In genomic region chr5:172194985-172195774, GRCh38 we compare ENCODE assay signal across 1 cellular context.
TF ChIP-seq lines count a peak whose summit lies in the region.

No MANE protein-coding gene starts in this region.

TF ChIP-seq in H1, 55 proteins besides CTCF, POLR2A, EP300 and RAD21 (continued from another document):
- TF ChIP-seq RFX5 (IDR thresholded peaks at IDR 0.05; ENCODE audit: borderline replicate concordance, low read depth, low read length) (no peak), TAF7 (optimal IDR thresholded peaks at IDR 0.05; ENCODE audit: borderline replicate concordance, low read depth, low read length) (no peak), SIRT6 (IDR thresholded peaks at IDR 0.05; ENCODE audit: low read length) (no peak), RNF2 (IDR thresholded peaks at IDR 0.05; ENCODE audit: borderline replicate concordance, low read depth, low read length, missing control alignments, poor library complexity, severe bottlenecking) (no peak), YY1 (IDR thresholded peaks at IDR 0.05; ENCODE audit: low read depth, low read length) (no peak), KDM5A (IDR thresholded peaks at IDR 0.05; ENCODE audit: low read length) (no peak), CBX8 (IDR thresholded peaks at IDR 0.05; ENCODE audit: borderline replicate concordance, low read depth, low read length) (no peak), PHF8 (conservative IDR thresholded peaks at IDR 0.05; ENCODE audit: low read depth, low read length) (no peak)
